ENCODE assay signal across 1 cellular context in the genomic region with DNA sequence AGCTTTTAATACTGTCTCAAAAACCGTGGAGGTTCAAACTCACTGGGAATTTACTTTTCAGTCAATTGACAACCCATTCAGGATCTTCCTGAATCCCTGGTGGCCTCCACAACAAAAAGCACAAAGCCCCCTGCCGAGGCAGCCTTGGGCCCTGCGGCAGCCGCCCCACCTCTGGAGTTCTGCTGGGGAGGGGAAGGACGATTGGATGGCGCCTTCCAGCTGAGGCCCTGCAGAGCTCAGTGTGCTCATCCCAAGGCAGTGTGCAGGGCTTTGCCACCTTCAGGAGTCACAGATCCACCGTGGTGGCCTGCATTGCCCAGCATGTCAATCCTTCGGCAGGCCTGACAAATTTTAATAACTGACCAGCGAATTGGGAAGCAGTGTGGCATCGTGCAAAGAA.
TF ChIP-seq lines count a peak whose summit lies in the region.

No MANE protein-coding gene starts in this region.

TF ChIP-seq in H1, 55 proteins besides CTCF, POLR2A, EP300 and RAD21:
- TF ChIP-seq, protein P1, sequence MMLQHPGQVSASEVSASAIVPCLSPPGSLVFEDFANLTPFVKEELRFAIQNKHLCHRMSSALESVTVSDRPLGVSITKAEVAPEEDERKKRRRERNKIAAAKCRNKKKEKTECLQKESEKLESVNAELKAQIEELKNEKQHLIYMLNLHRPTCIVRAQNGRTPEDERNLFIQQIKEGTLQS (IDR thresholded peaks at IDR 0.05; ENCODE audit: insufficient read depth, low read depth, low read length): no peak
- TF ChIP-seq EGR1 (IDR thresholded peaks at IDR 0.05; ENCODE audit: borderline replicate concordance, low read depth, low read length): no peak
- no peak for TF ChIP-seq PHF8 (conservative IDR thresholded peaks at IDR 0.05; ENCODE audit: low read depth, low read length)
- no peak for TF ChIP-seq POU5F1 (IDR thresholded peaks at IDR 0.05; ENCODE audit: low read depth, low read length)
- TF ChIP-seq RBBP5 (IDR thresholded peaks at IDR 0.05; ENCODE audit: borderline replicate concordance, low read depth, low read length): no peak
- TF ChIP-seq SIRT6 (IDR thresholded peaks at IDR 0.05; ENCODE audit: low read length): no peak
- TF ChIP-seq FOSL1 (IDR thresholded peaks at IDR 0.05; ENCODE audit: insufficient read depth, low read depth, low read length): no peak
- TF ChIP-seq, protein P2, sequence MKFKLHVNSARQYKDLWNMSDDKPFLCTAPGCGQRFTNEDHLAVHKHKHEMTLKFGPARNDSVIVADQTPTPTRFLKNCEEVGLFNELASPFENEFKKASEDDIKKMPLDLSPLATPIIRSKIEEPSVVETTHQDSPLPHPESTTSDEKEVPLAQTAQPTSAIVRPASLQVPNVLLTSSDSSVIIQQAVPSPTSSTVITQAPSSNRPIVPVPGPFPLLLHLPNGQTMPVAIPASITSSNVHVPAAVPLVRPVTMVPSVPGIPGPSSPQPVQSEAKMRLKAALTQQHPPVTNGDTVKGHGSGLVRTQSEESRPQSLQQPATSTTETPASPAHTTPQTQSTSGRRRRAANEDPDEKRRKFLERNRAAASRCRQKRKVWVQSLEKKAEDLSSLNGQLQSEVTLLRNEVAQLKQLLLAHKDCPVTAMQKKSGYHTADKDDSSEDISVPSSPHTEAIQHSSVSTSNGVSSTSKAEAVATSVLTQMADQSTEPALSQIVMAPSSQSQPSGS (IDR thresholded peaks at IDR 0.05; ENCODE audit: low read length): no peak
- TF ChIP-seq HDAC2 (IDR thresholded peaks at IDR 0.05; ENCODE audit: borderline replicate concordance in 1 of 2, low read depth in 2 of 2, low read length in 2 of 2): 0 out of 4 replicates have a peak, but pooled peaks of 1 of the 2 experiments have one; percentile 16
- no peak for TF ChIP-seq HDAC6 (IDR thresholded peaks at IDR 0.05; ENCODE audit: low read depth, low read length)
- TF ChIP-seq SUZ12 (IDR thresholded peaks at IDR 0.05; ENCODE audit: low read length): no peak
- no peak for TF ChIP-seq RNF2 (IDR thresholded peaks at IDR 0.05; ENCODE audit: borderline replicate concordance, low read depth, low read length, missing control alignments, poor library complexity, severe bottlenecking)
- no peak for TF ChIP-seq YY1 (IDR thresholded peaks at IDR 0.05; ENCODE audit: low read depth, low read length)
- TF ChIP-seq JUND (IDR thresholded peaks at IDR 0.05; ENCODE audit: low read length): no peak
- no peak for TF ChIP-seq KDM5A (IDR thresholded peaks at IDR 0.05; ENCODE audit: low read length)
- no peak for TF ChIP-seq SAP30 (IDR thresholded peaks at IDR 0.05; ENCODE audit: insufficient read depth, insufficient replicate concordance, low read length)
- peak; percentile 26; the same call in 1 of the 2 replicates for TF ChIP-seq SP4 (IDR thresholded peaks at IDR 0.05; ENCODE audit: low read length)
- TF ChIP-seq CBX8 (IDR thresholded peaks at IDR 0.05; ENCODE audit: borderline replicate concordance, low read depth, low read length): no peak
- 0 out of 2 replicates have a peak, but pooled peaks have one; percentile 17 for TF ChIP-seq SP1 (IDR thresholded peaks at IDR 0.05; ENCODE audit: low read depth, low read length)
- TF ChIP-seq CBX5 (IDR thresholded peaks at IDR 0.05; ENCODE audit: low read depth, low read length): no peak
- TF ChIP-seq BCL11A (IDR thresholded peaks at IDR 0.05; ENCODE audit: low read depth in 2 of 2, low read length in 2 of 2): no peak
- TF ChIP-seq ZNF274 (IDR thresholded peaks at IDR 0.05; ENCODE audit: borderline replicate concordance, extremely low read depth, low read length): no peak
- TF ChIP-seq CREB1 (IDR thresholded peaks at IDR 0.05): no peak
- no peak for TF ChIP-seq SIX5 (IDR thresholded peaks at IDR 0.05; ENCODE audit: low read depth, low read length)
- TF ChIP-seq POLR2AphosphoS5 (IDR thresholded peaks at IDR 0.05; ENCODE audit: low read depth, low read length): peak; percentile 80
- no peak for TF ChIP-seq KDM1A (IDR thresholded peaks at IDR 0.05; ENCODE audit: borderline replicate concordance, low read length)
- no peak for TF ChIP-seq TAF1 (IDR thresholded peaks at IDR 0.05; ENCODE audit: low read depth, low read length)
- TF ChIP-seq SIN3A (conservative IDR thresholded peaks at IDR 0.05 in 1 of 2, IDR thresholded peaks at IDR 0.05 in 1 of 2; ENCODE audit: low read depth in 1 of 2, low read length in 2 of 2): peak; percentile 52 to 57; a peak in 1 of 4 replicates
- TF ChIP-seq, protein P3, sequence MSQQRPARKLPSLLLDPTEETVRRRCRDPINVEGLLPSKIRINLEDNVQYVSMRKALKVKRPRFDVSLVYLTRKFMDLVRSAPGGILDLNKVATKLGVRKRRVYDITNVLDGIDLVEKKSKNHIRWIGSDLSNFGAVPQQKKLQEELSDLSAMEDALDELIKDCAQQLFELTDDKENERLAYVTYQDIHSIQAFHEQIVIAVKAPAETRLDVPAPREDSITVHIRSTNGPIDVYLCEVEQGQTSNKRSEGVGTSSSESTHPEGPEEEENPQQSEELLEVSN (IDR thresholded peaks at IDR 0.05): no peak
- TF ChIP-seq TAF7 (optimal IDR thresholded peaks at IDR 0.05; ENCODE audit: borderline replicate concordance, low read depth, low read length): peak; percentile 27
- TF ChIP-seq SP2 (IDR thresholded peaks at IDR 0.05; ENCODE audit: low read length): no peak
- no peak for TF ChIP-seq CHD1 (IDR thresholded peaks at IDR 0.05; ENCODE audit: low read depth, low read length)
- no peak for TF ChIP-seq EZH2 (IDR thresholded peaks at IDR 0.05; ENCODE audit: low read depth, low read length, severe bottlenecking)
- TF ChIP-seq GABPA (IDR thresholded peaks at IDR 0.05; ENCODE audit: borderline replicate concordance, insufficient read depth, low read length): no peak
- TF ChIP-seq SRF (IDR thresholded peaks at IDR 0.05; ENCODE audit: low read depth, low read length): no peak
